ENCODE assay signal across 11 cellular contexts in genomic region chr5:157558089-157558595, GRCh38. TPM values are rescaled to one million over a fixed set of nuclear protein-coding genes. Genes with fewer than 3 reads are reported as not detected.
DNase-seq lines count a peak whose midpoint lies in the region; ATAC-seq and TF ChIP-seq lines count a peak whose summit lies in the region.
"Had no signal": no experiment of that assay in that cellular context is flagged by ENCODE, and none has a peak within 500 bp of the region (broad histone marks: within the 10 kb centered on the region; RNA-seq: fewer than 3 reads in every experiment).

No MANE protein-coding gene starts in this region.

- TF ChIP-seq CTCF in fibroblast of the aortic adventitia (IDR thresholded peaks at IDR 0.05; ENCODE audit: insufficient read depth, low read length): no peak

- H3K4me1 Mint-ChIP-seq in activated naive CD8-positive, alpha-beta T cell treated with anti-CD3 and anti-CD28 coated beads for 36 hours: no peaks in the 10 kb centered on the region

- H3K36me3 Mint-ChIP-seq in activated naive CD8-positive, alpha-beta T cell treated with anti-CD3 and anti-CD28 coated beads for 36 hours: no peaks in the 10 kb centered on the region

- no peak overlapping the region for H3K27ac Mint-ChIP-seq in activated naive CD8-positive, alpha-beta T cell treated with anti-CD3 and anti-CD28 coated beads for 36 hours

- H3K9me3 Mint-ChIP-seq in activated naive CD8-positive, alpha-beta T cell treated with anti-CD3 and anti-CD28 coated beads for 36 hours: no peaks in the 10 kb centered on the region

- ATAC-seq in SK-N-SH treated with all-trans-retinoic acid at 6 μM for 48 hours (peak; percentile 83), HG02870 (IDR thresholded peaks at IDR 0.05; ENCODE audit: unreplicated experiment) (no peak)

- H3K4me3 Mint-ChIP-seq in activated naive CD8-positive, alpha-beta T cell treated with anti-CD3 and anti-CD28 coated beads for 36 hours: no peak overlapping the region

- no peak overlapping the region for H3K4me3 ChIP-seq in fibroblast of the aortic adventitia (ENCODE audit: low read depth, low read length)

- no peaks in the 10 kb centered on the region for H3K27me3 Mint-ChIP-seq in activated naive CD8-positive, alpha-beta T cell treated with anti-CD3 and anti-CD28 coated beads for 36 hours

- DNase-seq in NCI-H345 (lab: John Stamatoyannopoulos, UW) (peak; percentile 4), NCI-H345 treated with DMSO at 0.1 percent for 48 hours (lab: John Stamatoyannopoulos, UW; ENCODE audit: unreplicated experiment) (no peak), fibroblast of the aortic adventitia (ENCODE audit: low read depth) (peak; percentile 75), smooth muscle cell of the brain vasculature (ENCODE audit: low read depth, low spot score) (peak; percentile 88), NCI-H2081 (lab: John Stamatoyannopoulos, UW) (no peak)
- no peak for DNase-seq in activated naive CD8-positive, alpha-beta T cell treated with anti-CD3 and anti-CD28 coated beads for 36 hours
- DNase-seq: foreskin melanocyte, NCI-H2171 treated with DMSO at 0.1 percent for 48 hours, T-helper 9 cell had no signal

TF ChIP-seq in SK-N-SH treated with all-trans-retinoic acid at 6 μM for 48 hours, 23 proteins besides CTCF, POLR2A, EP300 and RAD21:
- TF ChIP-seq CREB5 (CRISPR knock-in tag; IDR thresholded peaks at IDR 0.05; ENCODE audit: low read depth) (no peak), TOX (CRISPR knock-in tag; IDR thresholded peaks at IDR 0.05; ENCODE audit: borderline replicate concordance) (no peak), ISL1 (CRISPR knock-in tag; IDR thresholded peaks at IDR 0.05) (peak; percentile 78), ZC3H10 (CRISPR knock-in tag; IDR thresholded peaks at IDR 0.05) (peak; percentile 4; the same call in 1 of the 2 replicates)

RNA-seq across cellular contexts. Expression of gene ADAM19, which starts 17.4 kb away (rescaled TPM):
- total RNA-seq in fibroblast of the aortic adventitia (ENCODE audit: low replicate concordance): 11.2 and 15.5 TPM in 2 replicates
- total RNA-seq in activated naive CD8-positive, alpha-beta T cell treated with anti-CD3 and anti-CD28 coated beads for 36 hours: 1 to 10 TPM; 2.8 to 3.5 TPM

Comparison
In these comparisons a context has a peak if more than half of its experiments do, and no peak if none do; other contexts are left out.
1. DNase-seq: peak in NCI-H345 (single experiment), fibroblast of the aortic adventitia (single experiment) and smooth muscle cell of the brain vasculature (single experiment); none in NCI-H345 treated with DMSO at 0.1 percent for 48 hours (single experiment), NCI-H2081 (0 of 2) and activated naive CD8-positive, alpha-beta T cell treated with anti-CD3 and anti-CD28 coated beads for 36 hours (single experiment).